In genomic region chr5:78317515-78317914, GRCh38 we compare ENCODE assay signal across 32 cellular contexts.
"Had no signal": no experiment of that assay in that cellular context is flagged by ENCODE, and none has a peak within 500 bp of the region (broad histone marks: within the 10 kb centered on the region; RNA-seq: fewer than 3 reads in every experiment).

No MANE protein-coding gene starts in this region.

- FAIRE-seq: astrocyte, RCC 7860 had no signal

- H3K4me1 ChIP-seq: adrenal gland, breast epithelium had no signal

- H3K36me3 ChIP-seq: adrenal gland, breast epithelium had no signal

- H3K4me3 ChIP-seq: adrenal gland, body of pancreas, breast epithelium had no signal

- H3K9ac ChIP-seq: KMS-11 had no signal

- DNase-seq: activated B cell treated with CpG ODN at 0.5 μM for 24 hours; activated CD4-positive, alpha-beta memory T cell treated with anti-CD3 and anti-CD28 coated beads, Interleukin-2, amount 10 ng/mL, durations not matched to agents 7 days and 5 days; activated CD4-positive, alpha-beta T cell treated with anti-CD3 and anti-CD28 coated beads for 4 hours; activated CD4-positive, CD25-positive, alpha-beta regulatory T cell treated with anti-CD3 and anti-CD28 coated beads, Interleukin-2, amount 50 U/mL, for 72 hours; activated CD8-positive, alpha-beta memory T cell treated with anti-CD3 and anti-CD28 coated beads for 24 hours; activated CD8-positive, alpha-beta memory T cell treated with anti-CD3 and anti-CD28 coated beads, Interleukin-2, amount 10 ng/mL, durations not matched to agents 7 days and 5 days; activated CD8-positive, alpha-beta memory T cell treated with anti-CD3 and anti-CD28 coated beads, Interleukin-2, amount 50 U/mL, for 48 hours; activated effector memory CD4-positive, alpha-beta T cell treated with anti-CD3 and anti-CD28 coated beads, Interleukin-2, amount 50 U/mL, for 16 hours; activated naive CD4-positive, alpha-beta T cell; activated T-cell treated with anti-CD3 and anti-CD28 coated beads, Interleukin-2, amount 50 U/mL, for 48 hours; adrenal gland; body of pancreas; NCI-H1105; NCI-H1417 treated with DMSO at 0.1 percent for 48 hours; NCI-H187 treated with DMSO at 0.1 percent for 48 hours; NCI-H2081 treated with DMSO at 0.1 percent for 48 hours; NCI-H510A; NCI-H526; NCI-H748 treated with DMSO at 0.1 percent for 48 hours; NK-92 treated with Interleukin-12 subunit alpha and Interleukin-12 subunit beta, amount 100 ng/mL, for 24 hours; PC-3; SIG-M5; SW 1271; T-helper 1 cell; T-helper 2 cell; T-helper 9 cell had no signal

- H3K4me2 ChIP-seq: KMS-11 had no signal

- H3K9me3 ChIP-seq: adrenal gland, body of pancreas, breast epithelium had no signal

- H3K27me3 ChIP-seq: adrenal gland, body of pancreas, breast epithelium had no signal

- H3K27ac ChIP-seq: adrenal gland, body of pancreas, breast epithelium, KMS-11, RWPE1, VCaP had no signal
